Comparison of ENCODE assay signal across 9 cellular contexts in genomic region chr17:63082273-63082861, GRCh38.
A peak's percentile ranks its signal among the peaks of the same experiment; 100 is the strongest.
DNase-seq lines count a peak whose midpoint lies in the region; ATAC-seq and TF ChIP-seq lines count a peak whose summit lies in the region.
"Had no signal": no experiment of that assay in that cellular context is flagged by ENCODE, and none has a peak within 500 bp of the region (broad histone marks: within the 10 kb centered on the region; RNA-seq: fewer than 3 reads in every experiment).

No MANE protein-coding gene starts in this region.

- CTCF ChIA-PET in Calu3 (lab: Charles Lee), result interaction anchor here (0.8 to 2.4 kb wide), 4 partner anchors 87 to 344 kb away, joined by 3 to 30 read pairs (median 7); no protein-coding TSS in a partner anchor
- CTCF ChIA-PET in MCF 10A (lab: Yijun Ruan, JAX), result interaction anchor here (0.5 to 4.3 kb wide), 13 partner anchors 12 to 483 kb away, joined by 3 to 45 read pairs (median 3); no protein-coding TSS in a partner anchor

- no peaks in the 10 kb centered on the region for H3K4me1 ChIP-seq in mesendoderm (ENCODE audit: control insufficient read depth, low read depth, low read length)

- H4K8ac ChIP-seq in mesendoderm (ENCODE audit: low read depth, low read length), result no peak overlapping the region

- no peak overlapping the region for H3K9ac ChIP-seq in mesendoderm (ENCODE audit: low read length)

- no peak overlapping the region for H2BK120ac ChIP-seq in mesendoderm (ENCODE audit: low read depth, low read length)

- POLR2A ChIA-PET in MCF 10A (lab: Yijun Ruan, JAX), result interaction anchor here (0.6 to 1.7 kb wide), 7 partner anchors 12 to 324 kb away, joined by 3 to 8 read pairs (median 3); no protein-coding TSS in a partner anchor

- H3K27me3 ChIP-seq in mesendoderm (ENCODE audit: insufficient read depth, low read length, poor library complexity), result no peaks in the 10 kb centered on the region

- DNase-seq in Calu3 (no peak), MCF 10A (ENCODE audit: unreplicated experiment) (peak; percentile 21), mesendoderm (peak; percentile 21), T-helper 2 cell (no peak)

- no peak overlapping the region for H3K23ac ChIP-seq in mesendoderm (ENCODE audit: low read length)

- no TSS peak for BruUV-seq in Calu3 (replicated peaks; lab: Mats Ljungman, UMichigan)
- BruUV-seq in MCF 10A (replicated peaks; lab: Mats Ljungman, UMichigan), result no TSS peak

- H2BK15ac ChIP-seq in mesendoderm (replicated peaks; ENCODE audit: low read depth), result no peak overlapping the region

- ATAC-seq in GM21717 (IDR thresholded peaks at IDR 0.05; ENCODE audit: unreplicated experiment) (no peak), GM18867 (IDR thresholded peaks at IDR 0.05; ENCODE audit: unreplicated experiment) (no peak)
- ATAC-seq in stimulated activated memory B cell treated with anti-CD40 and anti-IgM and Interleukin-4, amounts not matched to agents 10 μg/mL and 1 μg/mL and 100 μg/mL, for 72 hours, result no peak

- H3K27me3 Mint-ChIP-seq in Calu3 (ENCODE audit: unreplicated experiment) (no peaks in the 10 kb centered on the region), MCF 10A (ENCODE audit: insufficient read depth, unreplicated experiment) (no peaks in the 10 kb centered on the region)
- no peaks in the 10 kb centered on the region for H3K27me3 Mint-ChIP-seq in stimulated activated memory B cell treated with anti-CD40 and anti-IgM and Interleukin-4, amounts not matched to agents 10 μg/mL and 1 μg/mL and 100 μg/mL, for 72 hours

- no peak overlapping the region for H3K27ac ChIP-seq in mesendoderm (ENCODE audit: low read depth, low read length)

- no peak overlapping the region for H3K18ac ChIP-seq in mesendoderm (ENCODE audit: low read length)

- no peak overlapping the region for H3K4ac ChIP-seq in mesendoderm (ENCODE audit: low read depth, low read length)

- H2BK5ac ChIP-seq in mesendoderm (ENCODE audit: low read length), result no peak overlapping the region

- no peak overlapping the region for H2AK5ac ChIP-seq in mesendoderm (ENCODE audit: low read length)

- H4K5ac ChIP-seq in mesendoderm (ENCODE audit: low read length), result no peak overlapping the region

- H3K9me3 Mint-ChIP-seq in Calu3 (ENCODE audit: low read depth, unreplicated experiment), result no peaks in the 10 kb centered on the region
- H3K9me3 Mint-ChIP-seq in MCF 10A (ENCODE audit: unreplicated experiment), result no peaks in the 10 kb centered on the region
- peaks cover 5% of the 10 kb centered on the region for H3K9me3 Mint-ChIP-seq in stimulated activated memory B cell treated with anti-CD40 and anti-IgM and Interleukin-4, amounts not matched to agents 10 μg/mL and 1 μg/mL and 100 μg/mL, for 72 hours

- H3K4me1 Mint-ChIP-seq in Calu3 (ENCODE audit: low read depth, unreplicated experiment) (peaks cover 9% of the 10 kb centered on the region), MCF 10A (ENCODE audit: insufficient read depth, unreplicated experiment) (peaks cover 14% of the 10 kb centered on the region)
- H3K4me1 Mint-ChIP-seq in stimulated activated memory B cell treated with anti-CD40 and anti-IgM and Interleukin-4, amounts not matched to agents 10 μg/mL and 1 μg/mL and 100 μg/mL, for 72 hours, result no peaks in the 10 kb centered on the region

- WGBS in mesendoderm (ENCODE audit: extremely low coverage, insufficient coverage, low lambda C conversion rate), result no CpG with 5 or more reads among the region's 2 CpGs

- H3K27ac Mint-ChIP-seq in Calu3 (ENCODE audit: unreplicated experiment) (no peak overlapping the region), MCF 10A (ENCODE audit: low read depth, unreplicated experiment) (no peak overlapping the region)
- no peak overlapping the region for H3K27ac Mint-ChIP-seq in stimulated activated memory B cell treated with anti-CD40 and anti-IgM and Interleukin-4, amounts not matched to agents 10 μg/mL and 1 μg/mL and 100 μg/mL, for 72 hours

- H3K56ac ChIP-seq in mesendoderm (ENCODE audit: low read length), result no peak overlapping the region

- H3K4me3 ChIP-seq in mesendoderm (ENCODE audit: low read length), result no peak overlapping the region
- H3K4me3 ChIP-seq: lung had no signal

- H3K79me1 ChIP-seq in mesendoderm (ENCODE audit: low read length), result no peaks in the 10 kb centered on the region

- TF ChIP-seq CTCF in Calu3 (IDR thresholded peaks at IDR 0.05; ENCODE audit: unreplicated experiment), result peak; percentile 14
- TF ChIP-seq CTCF in LNCAP (IDR thresholded peaks at IDR 0.05), result peak; percentile 62; the same call in 1 of the 2 replicates
- peak; percentile 44 for TF ChIP-seq CTCF in MCF 10A (IDR thresholded peaks at IDR 0.05; ENCODE audit: unreplicated experiment)

- no peak overlapping the region for H3K4me3 Mint-ChIP-seq in Calu3 (ENCODE audit: low read depth, unreplicated experiment)
- no peak overlapping the region for H3K4me3 Mint-ChIP-seq in MCF 10A (ENCODE audit: unreplicated experiment)
- H3K4me3 Mint-ChIP-seq in stimulated activated memory B cell treated with anti-CD40 and anti-IgM and Interleukin-4, amounts not matched to agents 10 μg/mL and 1 μg/mL and 100 μg/mL, for 72 hours, result no peak overlapping the region

- H3K36me3 Mint-ChIP-seq in Calu3 (ENCODE audit: insufficient read depth, unreplicated experiment) (no peaks in the 10 kb centered on the region), MCF 10A (ENCODE audit: insufficient read depth, unreplicated experiment) (no peaks in the 10 kb centered on the region)
- peaks cover 6% of the 10 kb centered on the region for H3K36me3 Mint-ChIP-seq in stimulated activated memory B cell treated with anti-CD40 and anti-IgM and Interleukin-4, amounts not matched to agents 10 μg/mL and 1 μg/mL and 100 μg/mL, for 72 hours

- H3K79me2 ChIP-seq in mesendoderm (ENCODE audit: control insufficient read depth, insufficient read depth, low read length), result no peaks in the 10 kb centered on the region

- intact Hi-C loops in Calu3 (cut with micrococcal nuclease; ENCODE audit: unreplicated experiment), result loop anchor here (1.0 kb wide), 1 partner anchor 324 kb away; no protein-coding TSS in a partner anchor
- intact Hi-C loops in MCF 10A (cut with micrococcal nuclease), result loop anchor here (1.0 to 2.0 kb wide), 2 partner anchors 324 to 380 kb away; no protein-coding TSS in a partner anchor

- no peak overlapping the region for H3K4me2 ChIP-seq in mesendoderm (ENCODE audit: low read length)

- no peaks in the 10 kb centered on the region for H3K36me3 ChIP-seq in mesendoderm (ENCODE audit: control insufficient read depth, insufficient read depth, low read length)

Comparison
In these comparisons a context has a peak if more than half of its experiments do, and no peak if none do; other contexts are left out.
1. DNase-seq: peak in MCF 10A (single experiment) and mesendoderm (single experiment); none in Calu3 (single experiment) and T-helper 2 cell (0 of 5).
2. Peak in every context shown above with its lines, with median percentiles within 50 percentile points of each other: CTCF ChIP-seq.